22 cellular contexts compared by ENCODE assay signal in the genomic region with DNA sequence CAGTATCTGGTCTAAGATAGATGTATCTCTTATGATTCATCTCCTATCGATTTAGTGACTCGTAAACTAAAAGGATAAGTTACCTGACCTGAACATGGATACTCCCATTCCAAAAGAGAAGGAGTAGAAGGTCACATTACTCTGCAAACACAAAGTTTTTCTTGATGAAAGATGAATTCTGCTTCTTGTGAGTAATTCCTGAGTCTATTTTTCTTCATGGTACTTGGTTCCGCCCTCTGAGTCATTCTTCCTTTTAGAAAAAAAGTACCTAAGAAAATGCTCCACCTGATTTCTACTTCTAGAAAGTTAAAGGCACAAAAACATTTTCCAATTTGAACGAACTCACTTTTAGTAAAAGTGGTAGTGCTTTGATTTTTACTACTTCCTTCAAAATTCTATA.
DNase-seq lines count a peak whose midpoint lies in the region; ATAC-seq and TF ChIP-seq lines count a peak whose summit lies in the region.
"Had no signal": no experiment of that assay in that cellular context is flagged by ENCODE, and none has a peak within 500 bp of the region (broad histone marks: within the 10 kb centered on the region; RNA-seq: fewer than 3 reads in every experiment).

No MANE protein-coding gene starts in this region.

- no peak overlapping the region for H3K9ac ChIP-seq in SK-N-SH

- WGBS in SK-N-SH (ENCODE audit: low lambda C conversion rate) = 43% methylated on average over 4 of the region's 4 CpGs
- WGBS in heart right ventricle, 2 donors = 85 to 91% methylated on average over 4 of the region's 4 CpGs

- ATAC-seq in SK-N-SH treated with all-trans-retinoic acid at 6 μM for 48 hours (no peak), heart right ventricle (no peak), HG03025 (IDR thresholded peaks at IDR 0.05; ENCODE audit: low FRiP score, unreplicated experiment) (no peak), left colon (no peak)
- ATAC-seq: activated naive CD4-positive, alpha-beta T cell treated with anti-CD3 and anti-CD28 coated beads, Interleukin-2, amount 50 U/mL, for 72 hours; activated T-cell treated with anti-CD3 and anti-CD28 coated beads, Interleukin-2, amount 50 U/mL, for 72 hours; esophagus mucosa; natural killer cell treated with Interleukin-12 subunit alpha and Interleukin-12 subunit beta and Interleukin-15 and Interleukin-18, amount 100 ng/mL, for 72 hours; T-helper 17 cell had no signal

- no peaks in the 10 kb centered on the region for H3K79me2 ChIP-seq in SK-N-SH (ENCODE audit: insufficient read depth)
- H3K79me2 ChIP-seq: hepatocyte had no signal

- H3K9me2 ChIP-seq in SK-N-SH = no peaks in the 10 kb centered on the region

- DNase-seq in SK-N-SH (no peak), astrocyte of the hippocampus (ENCODE audit: low read depth, low spot score) (peak; percentile 13), fibroblast of villous mesenchyme (ENCODE audit: low read depth) (peak; percentile 16), heart right ventricle (no peak), T-helper 9 cell (no peak), left colon (no peak)
- DNase-seq: 8988T; activated T-cell treated with anti-CD3 and anti-CD28 coated beads, Interleukin-2, amount 50 U/mL, for 72 hours; DMS 273 treated with DMSO at 0.1 percent for 48 hours; islet precursor cell; mesendoderm; NCI-H2081; NCI-H510A treated with DMSO at 0.1 percent for 48 hours; SHP77; T-helper 17 cell had no signal

- no peak for TF ChIP-seq RAD21 in SK-N-SH (IDR thresholded peaks at IDR 0.05; ENCODE audit: low read length)

- H3K4me1 ChIP-seq in SK-N-SH (ENCODE audit: control insufficient read depth in 1 of 2, insufficient read depth in 2 of 2, low read depth in 1 of 2, low read length in 1 of 2) = peaks cover 0 to 4% of the 10 kb centered on the region in 2 experiments; a peak in 2 of 4 replicates
- H3K4me1 ChIP-seq in heart right ventricle = no peaks in the 10 kb centered on the region

- H3K27ac ChIP-seq in SK-N-SH (ENCODE audit: low read depth in 2 of 2, low read length in 1 of 2) (peak overlapping the region in 1 of 2 experiments; percentile 45; a peak in 1 of 4 replicates), heart right ventricle (no peak overlapping the region)
- H3K27ac ChIP-seq: C4-2B, hepatocyte had no signal

- H3F3A ChIP-seq in SK-N-SH (replicated peaks; ENCODE audit: insufficient read depth) = peaks cover 13% of the 10 kb centered on the region

- H4K20me1 ChIP-seq in SK-N-SH (ENCODE audit: insufficient read depth) = no peaks in the 10 kb centered on the region

- TF ChIP-seq CTCF in SK-N-SH (IDR thresholded peaks at IDR 0.05) (no peak), fibroblast of villous mesenchyme (IDR thresholded peaks at IDR 0.05; ENCODE audit: insufficient read depth, low read depth, low read length) (no peak), heart right ventricle (IDR thresholded peaks at IDR 0.05) (no peak)

- intact Hi-C loops in heart right ventricle (cut with DNase I) (no loop called here), left colon (cut with DNase I, micrococcal nuclease) (no loop called here)

- H2AFZ ChIP-seq in SK-N-SH (ENCODE audit: low read depth) = 0 out of 2 replicates have a peak overlapping the region, but pooled peaks have one; percentile 27
- H2AFZ ChIP-seq: hepatocyte had no signal

- CTCF ChIA-PET in SK-N-SH (lab: Yijun Ruan, JAX) = no interaction called here

- TF ChIP-seq EP300 in SK-N-SH (IDR thresholded peaks at IDR 0.05; ENCODE audit: borderline replicate concordance in 1 of 2, low read depth in 1 of 2, low read length in 1 of 2) = peak in 1 of 2 experiments; percentile 29; a peak in 1 of 4 replicates

- H3K27me3 ChIP-seq in SK-N-SH (ENCODE audit: insufficient read depth) (no peaks in the 10 kb centered on the region), heart right ventricle (no peaks in the 10 kb centered on the region)
- H3K27me3 ChIP-seq: hepatocyte had no signal

- H3K36me3 ChIP-seq in SK-N-SH (replicated peaks in 1 of 2; ENCODE audit: control insufficient read depth in 1 of 2, insufficient read depth in 2 of 2, low read length in 1 of 2) = no peaks in the 10 kb centered on the region
- H3K36me3 ChIP-seq in heart right ventricle = no peaks in the 10 kb centered on the region

- H3K4me3 ChIP-seq in SK-N-SH (ENCODE audit: low read depth in 2 of 2, low read length in 1 of 2) (no peak overlapping the region; a peak in 1 of 4 replicates), fibroblast of villous mesenchyme (ENCODE audit: low read depth, low read length) (no peak overlapping the region), heart right ventricle (no peak overlapping the region)
- H3K4me3 ChIP-seq: hepatocyte had no signal

- POLR2A ChIA-PET in SK-N-SH (lab: Yijun Ruan, JAX) = no interaction called here

- H3K4me2 ChIP-seq in SK-N-SH = no peak overlapping the region
- H3K4me2 ChIP-seq: hepatocyte had no signal

- H3K9me3 ChIP-seq in SK-N-SH (peaks cover 3% of the 10 kb centered on the region; the same call in 1 of the 2 replicates), heart right ventricle (peaks cover 0 to 7% (median 0%) of the 10 kb centered on the region in 11 donors)

TF ChIP-seq in SK-N-SH, 30 proteins besides CTCF, POLR2A, EP300 and RAD21 (continues in another document):
- TF ChIP-seq FOSL2 (IDR thresholded peaks at IDR 0.05; ENCODE audit: borderline replicate concordance, low read depth) (peak; percentile 55; the same call in 1 of the 2 replicates), RCOR1 (IDR thresholded peaks at IDR 0.05; ENCODE audit: low read length) (no peak), CHD2 (IDR thresholded peaks at IDR 0.05; ENCODE audit: low read length, partially characterized antibody) (no peak), ELF1 (IDR thresholded peaks at IDR 0.05) (no peak), TCF12 (IDR thresholded peaks at IDR 0.05) (peak; percentile 46), MEF2A (IDR thresholded peaks at IDR 0.05; ENCODE audit: borderline replicate concordance, low read depth) (0 out of 2 replicates have a peak, but pooled peaks have one; percentile 18), NRF1 (IDR thresholded peaks at IDR 0.05; ENCODE audit: low read depth, low read length) (no peak), SIN3A (IDR thresholded peaks at IDR 0.05; ENCODE audit: borderline replicate concordance, low read depth, low read length) (no peak), RXRA (IDR thresholded peaks at IDR 0.05; ENCODE audit: borderline replicate concordance, low read depth) (no peak), JUND (IDR thresholded peaks at IDR 0.05) (peak; percentile 36), POLR2AphosphoS5 (IDR thresholded peaks at IDR 0.05; ENCODE audit: low read depth, low read length) (no peak)
- TF ChIP-seq, protein P1, sequence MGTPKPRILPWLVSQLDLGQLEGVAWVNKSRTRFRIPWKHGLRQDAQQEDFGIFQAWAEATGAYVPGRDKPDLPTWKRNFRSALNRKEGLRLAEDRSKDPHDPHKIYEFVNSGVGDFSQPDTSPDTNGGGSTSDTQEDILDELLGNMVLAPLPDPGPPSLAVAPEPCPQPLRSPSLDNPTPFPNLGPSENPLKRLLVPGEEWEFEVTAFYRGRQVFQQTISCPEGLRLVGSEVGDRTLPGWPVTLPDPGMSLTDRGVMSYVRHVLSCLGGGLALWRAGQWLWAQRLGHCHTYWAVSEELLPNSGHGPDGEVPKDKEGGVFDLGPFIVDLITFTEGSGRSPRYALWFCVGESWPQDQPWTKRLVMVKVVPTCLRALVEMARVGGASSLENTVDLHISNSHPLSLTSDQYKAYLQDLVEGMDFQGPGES (IDR thresholded peaks at IDR 0.05; ENCODE audit: low read depth, low read length) = no peak

TF ChIP-seq in SK-N-SH treated with all-trans-retinoic acid at 6 μM for 48 hours, 23 proteins besides CTCF, POLR2A, EP300 and RAD21:
- TF ChIP-seq ISL1 (CRISPR knock-in tag; IDR thresholded peaks at IDR 0.05) (no peak), ZNF8 (CRISPR knock-in tag; IDR thresholded peaks at IDR 0.05) (no peak), ZNF70 (CRISPR knock-in tag; IDR thresholded peaks at IDR 0.05) (no peak), ZFP3 (CRISPR knock-in tag; IDR thresholded peaks at IDR 0.05) (no peak), TOX (CRISPR knock-in tag; IDR thresholded peaks at IDR 0.05; ENCODE audit: borderline replicate concordance) (no peak), ESRRG (CRISPR knock-in tag; IDR thresholded peaks at IDR 0.05) (no peak), TCF4 (CRISPR knock-in tag; IDR thresholded peaks at IDR 0.05; ENCODE audit: borderline replicate concordance) (no peak), RARB (CRISPR knock-in tag; IDR thresholded peaks at IDR 0.05) (no peak), PPARA (CRISPR knock-in tag; IDR thresholded peaks at IDR 0.05; ENCODE audit: borderline replicate concordance) (no peak), CSDC2 (CRISPR knock-in tag; IDR thresholded peaks at IDR 0.05) (no peak), ARNTL (CRISPR knock-in tag; IDR thresholded peaks at IDR 0.05; ENCODE audit: borderline replicate concordance, low read depth) (no peak)

Comparison
In these comparisons a context has a peak if more than half of its experiments do, and no peak if none do; other contexts are left out.
1. DNase-seq: peak in astrocyte of the hippocampus (single experiment) and fibroblast of villous mesenchyme (single experiment); none in SK-N-SH (single experiment), heart right ventricle (0 of 2), T-helper 9 cell (single experiment) and left colon (0 of 2).